1 cellular context compared by ENCODE assay signal in genomic region chr13:112990783-112991182, GRCh38.
TF ChIP-seq lines count a peak whose summit lies in the region.

No MANE protein-coding gene starts in this region.

TF ChIP-seq in HepG2, 621 proteins besides CTCF, POLR2A, EP300 and RAD21 (continued from another document):
- TF ChIP-seq ZNF687 (CRISPR knock-in tag; IDR thresholded peaks at IDR 0.05), result 0 out of 2 replicates have a peak, but pooled peaks have one; percentile 9
TF ChIP-seq in HepG2: peak in this region for 1.
